ENCODE assay signal across 9 cellular contexts in genomic region chrX:115344885-115345653, GRCh38. TPM values are rescaled to one million over a fixed set of nuclear protein-coding genes. Genes with fewer than 3 reads are reported as not detected.
DNase-seq lines count a peak whose midpoint lies in the region; ATAC-seq and TF ChIP-seq lines count a peak whose summit lies in the region.
"Had no signal": no experiment of that assay in that cellular context is flagged by ENCODE, and none has a peak within 500 bp of the region (broad histone marks: within the 10 kb centered on the region; RNA-seq: fewer than 3 reads in every experiment).

No MANE protein-coding gene starts in this region.

- H3K27ac ChIP-seq in coronary artery (peak overlapping the region; percentile 43 to 84), substantia nigra (ENCODE audit: low read depth, low read length, poor library complexity, severe bottlenecking) (peak overlapping the region; percentile 70)
- H3K27ac ChIP-seq: HL-60 had no signal

- no peak overlapping the region for H3K4me3 ChIP-seq in coronary artery

- DNase-seq in H4 (ENCODE audit: low spot score) (peak; percentile 94), NCI-H524 (lab: John Stamatoyannopoulos, UW) (peak; percentile 72 to 93), coronary artery (ENCODE audit: low spot score) (peak; percentile 93), left kidney (ENCODE audit: low read depth, low spot score) (peak; percentile 84), substantia nigra (lab: John Stamatoyannopoulos, UW) (peak; percentile 1 to 79 (median 57)), NK-92 (lab: John Stamatoyannopoulos, UW; ENCODE audit: unreplicated experiment) (no peak)
- DNase-seq in natural killer cell treated with Interleukin-12 subunit alpha and Interleukin-12 subunit beta and Interleukin-15 and Interleukin-18, amount 100 ng/mL, for 72 hours (ENCODE audit: low spot score) = no peak

- no peaks in the 10 kb centered on the region for H3K36me3 Mint-ChIP-seq in natural killer cell treated with Interleukin-12 subunit alpha and Interleukin-12 subunit beta and Interleukin-15 and Interleukin-18, amount 100 ng/mL, for 72 hours

- H3K4me1 Mint-ChIP-seq in natural killer cell treated with Interleukin-12 subunit alpha and Interleukin-12 subunit beta and Interleukin-15 and Interleukin-18, amount 100 ng/mL, for 72 hours (ENCODE audit: low read depth in 2 of 2) = peaks cover 0 to 3% of the 10 kb centered on the region in 2 donors

- no peak overlapping the region for H3K27ac Mint-ChIP-seq in natural killer cell treated with Interleukin-12 subunit alpha and Interleukin-12 subunit beta and Interleukin-15 and Interleukin-18, amount 100 ng/mL, for 72 hours

- H3K27me3 Mint-ChIP-seq in natural killer cell treated with Interleukin-12 subunit alpha and Interleukin-12 subunit beta and Interleukin-15 and Interleukin-18, amount 100 ng/mL, for 72 hours = peaks cover 0 to 7% of the 10 kb centered on the region in 2 donors

- TF ChIP-seq CTCF in coronary artery (IDR thresholded peaks at IDR 0.05) = no peak

- no peak for ATAC-seq in natural killer cell treated with Interleukin-12 subunit alpha and Interleukin-12 subunit beta and Interleukin-15 and Interleukin-18, amount 100 ng/mL, for 72 hours
- ATAC-seq in GM19397 (IDR thresholded peaks at IDR 0.05; ENCODE audit: unreplicated experiment) = no peak

- no peaks in the 10 kb centered on the region for H3K9me3 Mint-ChIP-seq in natural killer cell treated with Interleukin-12 subunit alpha and Interleukin-12 subunit beta and Interleukin-15 and Interleukin-18, amount 100 ng/mL, for 72 hours

- no peak overlapping the region for H3K4me3 Mint-ChIP-seq in natural killer cell treated with Interleukin-12 subunit alpha and Interleukin-12 subunit beta and Interleukin-15 and Interleukin-18, amount 100 ng/mL, for 72 hours

RNA-seq across cellular contexts. Expression of gene LUZP4, which starts 55.6 kb away (rescaled TPM):
- not detected in 2 replicates for total RNA-seq in H4 (2014; rRNA removed; shearing (Covaris generic))
- not detected for total RNA-seq in natural killer cell treated with Interleukin-12 subunit alpha and Interleukin-12 subunit beta and Interleukin-15 and Interleukin-18, amount 100 ng/mL, for 72 hours

Comparison
In these comparisons a context has a peak if more than half of its experiments do, and no peak if none do; other contexts are left out.
1. DNase-seq: peak in H4 (single experiment), NCI-H524 (2 of 2), coronary artery (single experiment), left kidney (single experiment) and substantia nigra (49 of 49); none in NK-92 (single experiment) and natural killer cell treated with Interleukin-12 subunit alpha and Interleukin-12 subunit beta and Interleukin-15 and Interleukin-18, amount 100 ng/mL, for 72 hours (single experiment).